ENCODE assay signal across 29 cellular contexts in the genomic region with DNA sequence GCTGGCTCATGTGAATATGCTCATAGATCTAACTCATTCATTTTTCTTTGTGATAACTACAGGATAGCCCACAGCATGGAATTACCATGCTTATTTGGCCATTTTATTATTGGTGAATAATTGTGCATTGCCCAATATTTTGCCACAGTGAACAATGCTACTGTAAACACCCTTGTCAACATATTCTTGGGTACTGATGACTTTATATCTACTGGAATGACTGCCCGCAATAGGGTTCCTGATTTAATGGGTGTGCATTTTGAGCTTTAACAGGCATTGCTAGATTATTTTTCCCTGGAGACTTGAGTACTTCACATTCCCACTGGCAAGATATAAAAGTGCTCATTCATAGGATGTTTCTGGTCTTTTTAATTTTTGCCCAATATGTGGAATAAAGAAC. TPM values are rescaled to one million over a fixed set of nuclear protein-coding genes. Genes with fewer than 3 reads are reported as not detected.
DNase-seq lines count a peak whose midpoint lies in the region; ATAC-seq and TF ChIP-seq lines count a peak whose summit lies in the region.
"Had no signal": no experiment of that assay in that cellular context is flagged by ENCODE, and none has a peak within 500 bp of the region (broad histone marks: within the 10 kb centered on the region; RNA-seq: fewer than 3 reads in every experiment).

No MANE protein-coding gene starts in this region.

- H3K27ac Mint-ChIP-seq in activated CD4-positive, alpha-beta T cell treated with anti-CD3 and anti-CD28 coated beads, Interleukin-2, amount 10 ng/mL, durations not matched to agents 24 days and 14 days = no peak overlapping the region
- no peak overlapping the region for H3K27ac Mint-ChIP-seq in activated CD4-positive, alpha-beta T cell treated with anti-CD3 and anti-CD28 coated beads for 36 hours
- H3K27ac Mint-ChIP-seq in activated naive CD4-positive, alpha-beta T cell treated with anti-CD3 and anti-CD28 coated beads, Interleukin-2, amount 50 U/mL, for 72 hours = no peak overlapping the region
- H3K27ac Mint-ChIP-seq: CD4-positive, alpha-beta T cell; naive B cell; progenitor cell of endocrine pancreas had no signal

- H3K4me1 Mint-ChIP-seq in activated CD4-positive, alpha-beta T cell treated with anti-CD3 and anti-CD28 coated beads, Interleukin-2, amount 10 ng/mL, durations not matched to agents 24 days and 14 days = no peaks in the 10 kb centered on the region
- H3K4me1 Mint-ChIP-seq in activated CD4-positive, alpha-beta T cell treated with anti-CD3 and anti-CD28 coated beads for 36 hours = no peaks in the 10 kb centered on the region
- H3K4me1 Mint-ChIP-seq: central memory CD8-positive, alpha-beta T cell had no signal

- H3K9me3 ChIP-seq in SJSA1 (replicated peaks) = no peaks in the 10 kb centered on the region
- H3K9me3 ChIP-seq: ascending aorta, SJCRH30 had no signal

- no peak for ATAC-seq in activated CD4-positive, alpha-beta T cell treated with anti-CD3 and anti-CD28 coated beads for 36 hours
- ATAC-seq in GM21737 (IDR thresholded peaks at IDR 0.05; ENCODE audit: unreplicated experiment) (no peak), GM21786 (IDR thresholded peaks at IDR 0.05; ENCODE audit: unreplicated experiment) (no peak)
- no peak for ATAC-seq in activated naive CD4-positive, alpha-beta T cell treated with anti-CD3 and anti-CD28 coated beads, Interleukin-2, amount 50 U/mL, for 72 hours

- H3K27ac ChIP-seq in SJSA1 = peak overlapping the region; percentile 93
- H3K27ac ChIP-seq: ascending aorta, dorsolateral prefrontal cortex, SJCRH30, tibial nerve had no signal

- intact Hi-C loops in activated CD4-positive, alpha-beta T cell treated with anti-CD3 and anti-CD28 coated beads, Interleukin-2, amount 10 ng/mL, durations not matched to agents 24 days and 14 days (cut with micrococcal nuclease) = loop anchor here (10.0 kb wide), 1 partner anchor 539 kb away; no protein-coding TSS in a partner anchor
- intact Hi-C loops in activated CD4-positive, alpha-beta T cell treated with anti-CD3 and anti-CD28 coated beads for 36 hours (cut with DNase I, micrococcal nuclease) = loop anchor here in 1 of 2 experiments (10.0 kb wide), 1 partner anchor 539 kb away; no protein-coding TSS in a partner anchor

- H3K36me3 Mint-ChIP-seq in activated CD4-positive, alpha-beta T cell treated with anti-CD3 and anti-CD28 coated beads, Interleukin-2, amount 10 ng/mL, durations not matched to agents 24 days and 14 days (ENCODE audit: low read depth) = no peaks in the 10 kb centered on the region
- no peaks in the 10 kb centered on the region for H3K36me3 Mint-ChIP-seq in activated CD4-positive, alpha-beta T cell treated with anti-CD3 and anti-CD28 coated beads for 36 hours (ENCODE audit: low read depth)
- H3K36me3 Mint-ChIP-seq in activated naive CD4-positive, alpha-beta T cell treated with anti-CD3 and anti-CD28 coated beads, Interleukin-2, amount 50 U/mL, for 72 hours = no peaks in the 10 kb centered on the region
- H3K36me3 Mint-ChIP-seq: naive B cell had no signal

- POLR2A ChIA-PET in activated CD4-positive, alpha-beta T cell treated with anti-CD3 and anti-CD28 coated beads for 36 hours (lab: Charles Lee) = no interaction called here

- CTCF ChIA-PET in activated CD4-positive, alpha-beta T cell treated with anti-CD3 and anti-CD28 coated beads for 36 hours (lab: Charles Lee) = no interaction called here

- H3K27me3 Mint-ChIP-seq in activated CD4-positive, alpha-beta T cell treated with anti-CD3 and anti-CD28 coated beads, Interleukin-2, amount 10 ng/mL, durations not matched to agents 24 days and 14 days = peaks cover 26% of the 10 kb centered on the region
- peaks cover 35% of the 10 kb centered on the region for H3K27me3 Mint-ChIP-seq in activated CD4-positive, alpha-beta T cell treated with anti-CD3 and anti-CD28 coated beads for 36 hours

- H3K4me3 Mint-ChIP-seq in activated CD4-positive, alpha-beta T cell treated with anti-CD3 and anti-CD28 coated beads, Interleukin-2, amount 10 ng/mL, durations not matched to agents 24 days and 14 days = no peak overlapping the region
- no peak overlapping the region for H3K4me3 Mint-ChIP-seq in activated CD4-positive, alpha-beta T cell treated with anti-CD3 and anti-CD28 coated beads for 36 hours
- H3K4me3 Mint-ChIP-seq: CD4-positive, alpha-beta T cell; central memory CD8-positive, alpha-beta T cell; naive B cell had no signal

- H3K4me1 ChIP-seq in SJSA1 (replicated peaks) = peaks cover 84% of the 10 kb centered on the region
- H3K4me1 ChIP-seq: ascending aorta had no signal

- H3K36me3 ChIP-seq in SJSA1 = no peaks in the 10 kb centered on the region
- H3K36me3 ChIP-seq: ascending aorta, SJCRH30, tibial nerve had no signal

- peak; percentile 12 for DNase-seq in activated CD4-positive, alpha-beta T cell treated with anti-CD3 and anti-CD28 coated beads, Interleukin-2, amount 10 ng/mL, durations not matched to agents 24 days and 14 days
- no peak for DNase-seq in activated CD4-positive, alpha-beta T cell treated with anti-CD3 and anti-CD28 coated beads for 36 hours
- DNase-seq in SJSA1 (ENCODE audit: low read depth in 1 of 2, low spot score in 2 of 2) = peak in 1 of 2 experiments; percentile 19
- peak; percentile 42 for DNase-seq in fibroblast of mammary gland (ENCODE audit: low read depth)
- no peak for DNase-seq in occipital lobe (lab: John Stamatoyannopoulos, UW)
- DNase-seq in activated naive CD4-positive, alpha-beta T cell treated with anti-CD3 and anti-CD28 coated beads, Interleukin-2, amount 50 U/mL, for 72 hours (ENCODE audit: low spot score in 2 of 2) = no peak
- DNase-seq: 8988T; activated CD4-positive, alpha-beta T cell treated with anti-CD3 and anti-CD28 coated beads, Interleukin-2, amount 50 U/mL, for 48 hours; activated gamma-delta T cell treated with Interleukin-2 at 50 U/mL for 16 hours; activated T-cell treated with anti-CD3 and anti-CD28 coated beads, Interleukin-2, amount 50 U/mL, for 48 hours; CD4-positive, alpha-beta T cell; DND-41; dorsolateral prefrontal cortex; islet precursor cell; midbrain; naive B cell; NCI-H1694; NCI-H446 treated with DMSO at 0.1 percent for 48 hours; NCI-H774; SJCRH30; stimulated activated CD4-positive, alpha-beta T cell treated with anti-CD3 and anti-CD28 coated beads, Interleukin-15, amount 100 ng/mL, for 24 hours; stimulated activated CD4-positive, alpha-beta T cell treated with anti-CD3 and anti-CD28 coated beads, Interleukin-4, amount 100 ng/mL, for 4 hours had no signal

- no peaks in the 10 kb centered on the region for H3K9me3 Mint-ChIP-seq in activated CD4-positive, alpha-beta T cell treated with anti-CD3 and anti-CD28 coated beads, Interleukin-2, amount 10 ng/mL, durations not matched to agents 24 days and 14 days
- H3K9me3 Mint-ChIP-seq in activated CD4-positive, alpha-beta T cell treated with anti-CD3 and anti-CD28 coated beads for 36 hours (ENCODE audit: low read depth) = no peaks in the 10 kb centered on the region
- H3K9me3 Mint-ChIP-seq in activated naive CD4-positive, alpha-beta T cell treated with anti-CD3 and anti-CD28 coated beads, Interleukin-2, amount 50 U/mL, for 72 hours = no peaks in the 10 kb centered on the region
- H3K9me3 Mint-ChIP-seq: CD4-positive, alpha-beta T cell; central memory CD8-positive, alpha-beta T cell; naive B cell had no signal

- H3K4me3 ChIP-seq in SJSA1 (no peak overlapping the region), fibroblast of mammary gland (ENCODE audit: control insufficient read depth, low read depth, low read length) (no peak overlapping the region)
- H3K4me3 ChIP-seq: ascending aorta, dorsolateral prefrontal cortex, SJCRH30, tibial nerve had no signal

- no peaks in the 10 kb centered on the region for H3K27me3 ChIP-seq in SJSA1 (replicated peaks)
- H3K27me3 ChIP-seq: tibial nerve had no signal

- no peak for TF ChIP-seq CTCF in fibroblast of mammary gland (conservative IDR thresholded peaks at IDR 0.05; ENCODE audit: control insufficient read depth, insufficient read depth, low read depth, low read length)

RNA-seq across cellular contexts. Expression of gene EVA1A, which starts 42.7 kb away (rescaled TPM):
- not detected in 2 replicates for total RNA-seq in activated CD4-positive, alpha-beta T cell treated with anti-CD3 and anti-CD28 coated beads, Interleukin-2, amount 10 ng/mL, durations not matched to agents 24 days and 14 days
- under 1 TPM in 1 of 2 experiments, not detected in 1; 0.11 TPM for total RNA-seq in activated CD4-positive, alpha-beta T cell treated with anti-CD3 and anti-CD28 coated beads for 36 hours
- 152 and 214 TPM in 2 replicates for total RNA-seq in SJSA1 (2014; rRNA removed; shearing (Covaris generic))
- 1.1 TPM for total RNA-seq in occipital lobe
- total RNA-seq in activated naive CD4-positive, alpha-beta T cell treated with anti-CD3 and anti-CD28 coated beads, Interleukin-2, amount 50 U/mL, for 72 hours = under 1 TPM in 1 of 2 donors, not detected in 1; 0.72 TPM
- total RNA-seq: ascending aorta; CD4-positive, alpha-beta T cell; SJCRH30; T-helper 1 cell treated with Interleukin-12 subunit alpha and Interleukin-12 subunit beta and Interleukin-4 antibody, amounts not matched to agents 30 ng/mL and 1 ng/mL, for 36 hours had no signal

RNA-seq across cellular contexts. Expression of gene MRPL19, which starts 43.1 kb away (rescaled TPM):
- total RNA-seq in activated CD4-positive, alpha-beta T cell treated with anti-CD3 and anti-CD28 coated beads, Interleukin-2, amount 10 ng/mL, durations not matched to agents 24 days and 14 days = 70.6 and 76.8 TPM in 2 replicates
- total RNA-seq in activated CD4-positive, alpha-beta T cell treated with anti-CD3 and anti-CD28 coated beads for 36 hours = 10 to 100 TPM; 45.2 to 72.4 TPM
- total RNA-seq in SJSA1 (2014; rRNA removed; shearing (Covaris generic)) = 75.4 and 95.7 TPM in 2 replicates
- total RNA-seq in occipital lobe = 50.7 TPM
- total RNA-seq in activated naive CD4-positive, alpha-beta T cell treated with anti-CD3 and anti-CD28 coated beads, Interleukin-2, amount 50 U/mL, for 72 hours = 10 to 100 TPM; 39.2 to 56.4 TPM

Comparison
In these comparisons a context has a peak if more than half of its experiments do, and no peak if none do; other contexts are left out.
1. DNase-seq: peak in activated CD4-positive, alpha-beta T cell treated with anti-CD3 and anti-CD28 coated beads, Interleukin-2, amount 10 ng/mL, durations not matched to agents 24 days and 14 days (single experiment) and fibroblast of mammary gland (single experiment); none in activated CD4-positive, alpha-beta T cell treated with anti-CD3 and anti-CD28 coated beads for 36 hours (single experiment), occipital lobe (single experiment) and activated naive CD4-positive, alpha-beta T cell treated with anti-CD3 and anti-CD28 coated beads, Interleukin-2, amount 50 U/mL, for 72 hours (0 of 2).
2. RNA of gene EVA1A, which starts 42.7 kb away (total RNA-seq): 152 to 214 TPM in SJSA1; 1.1 TPM in occipital lobe (single experiment), 0.72 TPM in activated naive CD4-positive, alpha-beta T cell treated with anti-CD3 and anti-CD28 coated beads, Interleukin-2, amount 50 U/mL, for 72 hours, 0.11 TPM in activated CD4-positive, alpha-beta T cell treated with anti-CD3 and anti-CD28 coated beads for 36 hours and not detected in activated CD4-positive, alpha-beta T cell treated with anti-CD3 and anti-CD28 coated beads, Interleukin-2, amount 10 ng/mL, durations not matched to agents 24 days and 14 days; every median in the first group is over 10 times any median in the second.